ENCODE assay signal across 26 cellular contexts in the genomic region with DNA sequence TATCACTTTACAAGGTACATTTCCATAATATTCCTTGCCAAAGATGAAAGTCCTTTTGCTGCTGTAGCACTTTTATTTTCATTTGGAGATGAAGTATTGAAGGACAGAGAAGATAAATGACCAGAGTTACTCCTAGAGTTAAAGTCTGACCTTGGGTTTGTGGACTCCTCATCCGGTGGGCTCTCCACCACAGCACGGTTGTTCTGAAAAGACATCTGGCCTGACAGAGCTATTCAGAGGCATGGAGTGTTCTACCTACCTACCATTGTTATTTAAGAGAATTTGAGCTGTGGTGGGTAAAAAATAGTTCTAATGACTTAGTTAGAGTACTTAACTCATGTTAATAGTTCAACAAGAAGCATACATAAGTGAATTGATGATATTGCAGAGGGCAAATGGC.
"Had no signal": no experiment of that assay in that cellular context is flagged by ENCODE, and none has a peak within 500 bp of the region (broad histone marks: within the 10 kb centered on the region; RNA-seq: fewer than 3 reads in every experiment).

No MANE protein-coding gene starts in this region.

- H3K36me3 ChIP-seq: neutrophil, pancreas, prostate gland, right lobe of liver, sigmoid colon, suprapubic skin, tibial artery, transverse colon, upper lobe of right lung, uterus had no signal

- DNase-seq: naive thymus-derived CD4-positive, alpha-beta T cell; natural killer cell; nucleus accumbens; pancreas; right cardiac atrium; right lobe of liver; sigmoid colon; stimulated activated CD4-positive, alpha-beta T cell treated with anti-CD3 and anti-CD28 coated beads, Interleukin-15, amount 100 ng/mL, for 24 hours; stimulated activated CD4-positive, alpha-beta T cell treated with anti-CD3 and anti-CD28 coated beads, Interleukin-2, amount 100 ng/mL, for 24 hours; stimulated activated CD4-positive, alpha-beta T cell treated with anti-CD3 and anti-CD28 coated beads, Interleukin-2, amount 100 ng/mL, for 48 hours; stimulated activated CD4-positive, alpha-beta T cell treated with anti-CD3 and anti-CD28 coated beads, Interleukin-4, amount 100 ng/mL, for 24 hours; stimulated activated naive CD4-positive, alpha-beta T cell; stimulated activated naive CD8-positive, alpha-beta T cell treated with anti-CD3 and anti-CD28 coated beads, Interleukin-15, amount 100 ng/mL, for 72 hours; stimulated activated naive CD8-positive, alpha-beta T cell treated with anti-CD3 and anti-CD28 coated beads, Interleukin-15, Interleukin-2, amounts not matched to agents 100 U/mL and 50 U/mL, for 24 hours; substantia nigra; testis; tibial artery; transverse colon; upper lobe of right lung; uterus had no signal

- H3K27ac Mint-ChIP-seq: naive thymus-derived CD4-positive, alpha-beta T cell; natural killer cell; nephron; stimulated activated effector memory CD8-positive, alpha-beta T cell treated with anti-CD3 and anti-CD28 coated beads, Interleukin-12 subunit alpha, Interleukin-12 subunit beta, amount 100 ng/mL, for 72 hours; stimulated activated naive CD8-positive, alpha-beta T cell treated with anti-CD3 and anti-CD28 coated beads, Interleukin-15, amount 100 ng/mL, for 72 hours; type B pancreatic cell had no signal

- H3K36me3 Mint-ChIP-seq: naive thymus-derived CD4-positive, alpha-beta T cell; natural killer cell; stimulated activated effector memory CD8-positive, alpha-beta T cell treated with anti-CD3 and anti-CD28 coated beads, Interleukin-12 subunit alpha, Interleukin-12 subunit beta, amount 100 ng/mL, for 72 hours; type B pancreatic cell had no signal

- H3K9me3 ChIP-seq: neutrophil, pancreas, prostate gland, right lobe of liver, sigmoid colon, suprapubic skin, testis, tibial artery, transverse colon, upper lobe of right lung, uterus had no signal

- H3K4me1 Mint-ChIP-seq: naive thymus-derived CD4-positive, alpha-beta T cell; natural killer cell; nephron; stimulated activated effector memory CD8-positive, alpha-beta T cell treated with anti-CD3 and anti-CD28 coated beads, Interleukin-12 subunit alpha, Interleukin-12 subunit beta, amount 100 ng/mL, for 72 hours; stimulated activated naive CD8-positive, alpha-beta T cell treated with anti-CD3 and anti-CD28 coated beads, Interleukin-15, amount 100 ng/mL, for 72 hours had no signal

- H3K4me1 ChIP-seq: pancreas, prostate gland, right lobe of liver, sigmoid colon, suprapubic skin, testis, tibial artery, transverse colon, upper lobe of right lung, uterus had no signal

- ATAC-seq: naive thymus-derived CD4-positive, alpha-beta T cell; natural killer cell; pancreas; right cardiac atrium; right lobe of liver; stimulated activated effector memory CD8-positive, alpha-beta T cell treated with anti-CD3 and anti-CD28 coated beads, Interleukin-12 subunit alpha, Interleukin-12 subunit beta, amount 100 ng/mL, for 72 hours; stimulated activated naive CD8-positive, alpha-beta T cell treated with anti-CD3 and anti-CD28 coated beads, Interleukin-15, amount 100 ng/mL, for 72 hours; stimulated activated naive CD8-positive, alpha-beta T cell treated with anti-CD3 and anti-CD28 coated beads, Interleukin-15, Interleukin-2, amounts not matched to agents 100 U/mL and 50 U/mL, for 24 hours; upper lobe of right lung had no signal

- H3K27me3 ChIP-seq: neutrophil, pancreas, right lobe of liver, sigmoid colon, suprapubic skin, testis, tibial artery, transverse colon, upper lobe of right lung, uterus had no signal

- H3K4me3 Mint-ChIP-seq: naive thymus-derived CD4-positive, alpha-beta T cell; natural killer cell; nephron; stimulated activated effector memory CD8-positive, alpha-beta T cell treated with anti-CD3 and anti-CD28 coated beads, Interleukin-12 subunit alpha, Interleukin-12 subunit beta, amount 100 ng/mL, for 72 hours; stimulated activated naive CD8-positive, alpha-beta T cell treated with anti-CD3 and anti-CD28 coated beads, Interleukin-15, amount 100 ng/mL, for 72 hours; type B pancreatic cell had no signal

- H3K27me3 Mint-ChIP-seq: naive thymus-derived CD4-positive, alpha-beta T cell; stimulated activated naive CD8-positive, alpha-beta T cell treated with anti-CD3 and anti-CD28 coated beads, Interleukin-15, amount 100 ng/mL, for 72 hours; type B pancreatic cell had no signal

- H3K4me3 ChIP-seq: pancreas, prostate gland, right lobe of liver, sigmoid colon, suprapubic skin, testis, tibial artery, transverse colon, upper lobe of right lung, uterus had no signal

- H3K27ac ChIP-seq: neutrophil, pancreas, prostate gland, right lobe of liver, sigmoid colon, suprapubic skin, testis, tibial artery, transverse colon, upper lobe of right lung, uterus had no signal

- H3K9me3 Mint-ChIP-seq: nephron; stimulated activated naive CD8-positive, alpha-beta T cell treated with anti-CD3 and anti-CD28 coated beads, Interleukin-15, amount 100 ng/mL, for 72 hours had no signal
